8 cellular contexts compared by ENCODE assay signal in the genomic region with DNA sequence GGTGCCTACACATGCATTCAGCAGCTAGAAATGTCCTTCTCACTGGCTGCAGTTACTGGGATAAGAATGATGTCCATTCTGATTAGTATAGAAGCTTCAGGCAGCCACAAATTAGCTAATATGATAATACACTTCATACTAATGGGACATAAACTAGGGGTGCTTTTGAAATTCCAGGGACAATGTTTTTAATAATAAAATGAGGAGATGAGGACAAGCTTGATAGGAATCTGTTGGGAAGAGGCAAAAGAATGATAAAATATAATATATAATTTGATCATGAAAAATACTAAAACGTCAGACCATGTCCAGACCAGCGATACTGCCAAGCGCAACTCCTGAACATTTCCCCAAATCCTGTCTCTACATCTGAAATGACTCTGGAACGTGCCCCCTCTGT.
"Had no signal": no experiment of that assay in that cellular context is flagged by ENCODE, and none has a peak within 500 bp of the region (broad histone marks: within the 10 kb centered on the region; RNA-seq: fewer than 3 reads in every experiment).

No MANE protein-coding gene starts in this region.

- H3K4me3 ChIP-seq: GM12878 had no signal

- ATAC-seq: GM12878 had no signal

- FAIRE-seq: G401.6, GM12878, GM12891, GM12892, GM18507, GM19239 had no signal

- DNase-seq: GDM1, GF-D8 had no signal
